In the genomic region with DNA sequence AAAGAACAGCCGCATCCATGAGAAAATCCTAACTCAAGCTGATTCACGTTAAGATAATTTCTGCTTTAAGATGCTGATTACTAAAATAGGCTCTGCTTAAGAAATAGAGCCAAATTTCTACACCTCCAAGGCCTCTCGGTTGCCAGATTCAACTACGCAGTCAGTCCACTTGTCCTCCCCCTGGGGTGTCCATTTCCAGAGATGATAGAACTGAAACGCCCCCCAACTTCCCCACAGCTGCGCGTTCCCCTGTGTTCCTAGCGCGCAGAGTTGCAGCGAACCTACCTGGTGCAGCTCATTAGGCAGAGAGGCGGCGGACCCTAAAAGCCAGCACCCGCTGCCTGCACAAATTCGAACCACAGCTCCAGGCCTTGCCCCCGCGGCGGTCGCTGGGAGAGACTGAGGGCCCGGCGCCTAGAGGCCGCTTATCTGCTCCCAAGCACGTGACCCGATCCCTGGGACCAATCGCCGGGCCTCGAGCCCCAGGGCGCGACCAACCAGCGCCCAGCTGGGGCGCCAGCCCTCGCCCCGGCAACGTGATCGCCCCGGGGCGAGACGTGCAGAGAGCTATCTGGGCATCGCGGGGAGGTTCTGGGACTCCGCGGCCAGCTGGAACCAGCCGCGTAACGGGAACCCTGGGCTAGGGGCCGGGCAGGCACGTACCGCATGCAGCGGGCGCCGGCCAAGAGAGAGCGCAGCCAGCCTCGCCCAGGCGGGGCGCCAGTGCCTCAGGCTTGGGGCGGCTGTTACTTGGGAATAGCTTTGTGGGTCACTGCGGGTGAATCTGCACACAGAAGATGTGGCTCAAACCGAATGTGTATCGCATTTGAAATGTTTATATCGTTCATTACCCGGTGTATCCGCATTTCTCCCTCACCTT, we compare ENCODE assay signal across 8 cellular contexts. TPM values are rescaled to one million over a fixed set of nuclear protein-coding genes. Genes with fewer than 3 reads are reported as not detected.
DNase-seq lines count a peak whose midpoint lies in the region; ATAC-seq and TF ChIP-seq lines count a peak whose summit lies in the region.

A gene (minus strand): TSS at position 401 of the 880 bp plus-strand sequence. CDS start 102 bp downstream, at position 299.

- no peaks in the 10 kb centered on the region for H3K27me3 ChIP-seq in skeletal muscle tissue (ENCODE audit: control insufficient read depth in 3 of 3, insufficient read depth in 3 of 3, low read length in 3 of 3)

- no peak for ATAC-seq in HG02885 (IDR thresholded peaks at IDR 0.05; ENCODE audit: poor library complexity, unreplicated experiment)

- no peaks in the 10 kb centered on the region for H3K9me3 Mint-ChIP-seq in chondrocyte (ENCODE audit: low read depth)

- peak within 1 kb of the TSS; percentile 93 to 98 (median 94) for H3K9ac ChIP-seq in skeletal muscle tissue (ENCODE audit: low read depth in 1 of 3, low read length in 3 of 3)

- TF ChIP-seq CTCF in WI38 (IDR thresholded peaks at IDR 0.05; ENCODE audit: low read depth, low read length) (0 out of 2 replicates have a peak, but pooled peaks have one; percentile 4), chondrocyte (IDR thresholded peaks at IDR 0.05) (peak; percentile 67)

- no peaks in the 10 kb centered on the region for H3K27me3 Mint-ChIP-seq in chondrocyte (ENCODE audit: low read depth)

- H3K4me1 Mint-ChIP-seq in chondrocyte (ENCODE audit: low read depth), result peaks cover 81% of the 10 kb centered on the region

- peak within 1 kb of the TSS; percentile 87 for H3K27ac Mint-ChIP-seq in chondrocyte (ENCODE audit: unreplicated experiment)

- peaks cover 24% of the 10 kb centered on the region for H3K36me3 Mint-ChIP-seq in chondrocyte (ENCODE audit: low read depth)

- H3K4me1 ChIP-seq in skeletal muscle tissue (ENCODE audit: control insufficient read depth in 3 of 3, insufficient read depth in 3 of 3, low read length in 3 of 3), result peaks cover 4 to 21% (median 8%) of the 10 kb centered on the region in 3 donors

- H3K4me3 Mint-ChIP-seq in chondrocyte (ENCODE audit: unreplicated experiment), result peak within 1 kb of the TSS; percentile 80

- no peaks in the 10 kb centered on the region for H3K9me3 ChIP-seq in skeletal muscle tissue (ENCODE audit: control insufficient read depth in 3 of 3, low read length in 3 of 3)

- peak within 1 kb of the TSS; percentile 85 for H3K4me3 ChIP-seq in WI38 (ENCODE audit: low read depth, low read length)
- peak within 1 kb of the TSS; percentile 71 to 95 (median 89) for H3K4me3 ChIP-seq in skeletal muscle tissue (ENCODE audit: low read length in 3 of 3)

- H3K36me3 ChIP-seq in skeletal muscle tissue (ENCODE audit: control insufficient read depth in 3 of 3, insufficient read depth in 3 of 3, low read length in 3 of 3), result peaks cover 23 to 33% (median 31%) of the 10 kb centered on the region in 3 donors

- peak within 1 kb of the TSS; percentile 98 for H3K27ac ChIP-seq in skeletal muscle tissue (ENCODE audit: low read depth, low read length)

- DNase-seq in Daoy (ENCODE audit: low read depth), result peak; percentile 88
- peak; percentile 88 for DNase-seq in GOT3 (lab: John Stamatoyannopoulos, UW)
- peak; percentile 86 for DNase-seq in NCI-H1105 (lab: John Stamatoyannopoulos, UW)
- peak; percentile 93 for DNase-seq in chondrocyte (ENCODE audit: low spot score)
- peak; percentile 94 for DNase-seq in iris pigment epithelial cell (ENCODE audit: low read depth)

RNA-seq across cellular contexts. Expression of the gene that starts here (rescaled TPM):
- 0.54 and 0.74 TPM in 2 replicates for total RNA-seq in Daoy (2014; rRNA removed; shearing (Covaris generic))
- total RNA-seq in chondrocyte, result 24.0 to 39.8 TPM (median 39.0 TPM) in 3 replicates
- 218 TPM for total RNA-seq in skeletal muscle tissue

Comparison
In these comparisons a context has a peak if more than half of its experiments do, and no peak if none do; other contexts are left out.
1. RNA of the gene that starts here (total RNA-seq): 218 TPM in skeletal muscle tissue (single experiment) and 24.0 to 39.8 TPM in chondrocyte; 0.54 to 0.74 TPM in Daoy; every median in the first group is over 10 times any median in the second.
2. Peak in DNase-seq in Daoy; RNA of the gene not detected or under 1 TPM.
3. Peak in every context shown above with its lines, with median percentiles within 50 percentile points of each other: DNase-seq.